In genomic region chr5:14872070-14872989, GRCh38 we compare ENCODE assay signal across 7 cellular contexts. TPM values are rescaled to one million over a fixed set of nuclear protein-coding genes. Genes with fewer than 3 reads are reported as not detected.
DNase-seq lines count a peak whose midpoint lies in the region; ATAC-seq and TF ChIP-seq lines count a peak whose summit lies in the region.

No MANE protein-coding gene starts in this region.

- H3K4me1 Mint-ChIP-seq in activated CD8-positive, alpha-beta memory T cell treated with anti-CD3 and anti-CD28 coated beads, Interleukin-2, amount 10 ng/mL, durations not matched to agents 7 days and 5 days: peaks cover 25% of the 10 kb centered on the region
- H3K4me1 Mint-ChIP-seq in endothelial cell (ENCODE audit: unreplicated experiment): peaks cover 25% of the 10 kb centered on the region

- DNase-seq in NCI-H2171 treated with DMSO at 0.1 percent for 48 hours (lab: John Stamatoyannopoulos, UW) (peak; percentile 54), endothelial cell (ENCODE audit: low spot score) (peak; percentile 58), midbrain (lab: John Stamatoyannopoulos, UW) (peak; percentile 66)
- peak; percentile 75 for DNase-seq in activated CD8-positive, alpha-beta memory T cell treated with anti-CD3 and anti-CD28 coated beads, Interleukin-2, amount 10 ng/mL, durations not matched to agents 7 days and 5 days
- DNase-seq in stimulated activated CD8-positive, alpha-beta memory T cell treated with anti-CD3 and anti-CD28 coated beads, Interleukin-4, amount 100 ng/mL, for 48 hours: peak; percentile 80

- peaks cover 10% of the 10 kb centered on the region for H3K27me3 Mint-ChIP-seq in activated CD8-positive, alpha-beta memory T cell treated with anti-CD3 and anti-CD28 coated beads, Interleukin-2, amount 10 ng/mL, durations not matched to agents 7 days and 5 days
- peaks cover 7% of the 10 kb centered on the region for H3K27me3 Mint-ChIP-seq in endothelial cell (ENCODE audit: unreplicated experiment)

- peak overlapping the region; percentile 81 for H3K27ac Mint-ChIP-seq in activated CD8-positive, alpha-beta memory T cell treated with anti-CD3 and anti-CD28 coated beads, Interleukin-2, amount 10 ng/mL, durations not matched to agents 7 days and 5 days
- H3K27ac Mint-ChIP-seq in endothelial cell (ENCODE audit: unreplicated experiment): no peak overlapping the region

- no peak for TF ChIP-seq CTCF in endothelial cell (IDR thresholded peaks at IDR 0.05; ENCODE audit: unreplicated experiment)

- no peaks in the 10 kb centered on the region for H3K36me3 Mint-ChIP-seq in activated CD8-positive, alpha-beta memory T cell treated with anti-CD3 and anti-CD28 coated beads, Interleukin-2, amount 10 ng/mL, durations not matched to agents 7 days and 5 days
- no peaks in the 10 kb centered on the region for H3K36me3 Mint-ChIP-seq in endothelial cell (ENCODE audit: low read depth, unreplicated experiment)

- ATAC-seq in GM18508 (IDR thresholded peaks at IDR 0.05; ENCODE audit: insufficient read depth, unreplicated experiment) (peak; percentile 23), HG02678 (IDR thresholded peaks at IDR 0.05; ENCODE audit: unreplicated experiment) (peak; percentile 42)
- ATAC-seq in activated CD8-positive, alpha-beta memory T cell treated with anti-CD3 and anti-CD28 coated beads, Interleukin-2, amount 10 ng/mL, durations not matched to agents 7 days and 5 days: peak; percentile 43

- CTCF ChIA-PET in activated CD8-positive, alpha-beta memory T cell treated with anti-CD3 and anti-CD28 coated beads, Interleukin-2, amount 10 ng/mL, durations not matched to agents 7 days and 5 days (lab: Charles Lee): interaction anchor here (0.9 to 4.6 kb wide), 13 partner anchors 9 to 152 kb away, joined by 3 to 25 read pairs (median 4); no protein-coding TSS in a partner anchor

- H3K4me3 Mint-ChIP-seq in activated CD8-positive, alpha-beta memory T cell treated with anti-CD3 and anti-CD28 coated beads, Interleukin-2, amount 10 ng/mL, durations not matched to agents 7 days and 5 days: peak overlapping the region; percentile 77
- H3K4me3 Mint-ChIP-seq in endothelial cell (ENCODE audit: unreplicated experiment): peak overlapping the region; percentile 90

- no peaks in the 10 kb centered on the region for H3K9me3 Mint-ChIP-seq in activated CD8-positive, alpha-beta memory T cell treated with anti-CD3 and anti-CD28 coated beads, Interleukin-2, amount 10 ng/mL, durations not matched to agents 7 days and 5 days (ENCODE audit: low read depth)
- no peaks in the 10 kb centered on the region for H3K9me3 Mint-ChIP-seq in endothelial cell (ENCODE audit: unreplicated experiment)

RNA-seq across cellular contexts. Expression of gene ANKH, which starts 0.8 kb away (rescaled TPM):
- 10 to 100 TPM; 31.3 to 41.9 TPM for total RNA-seq in activated CD8-positive, alpha-beta memory T cell treated with anti-CD3 and anti-CD28 coated beads, Interleukin-2, amount 10 ng/mL, durations not matched to agents 7 days and 5 days
- total RNA-seq in endothelial cell (ENCODE audit: unreplicated experiment): 61.8 TPM

Comparison
In these comparisons a context has a peak if more than half of its experiments do, and no peak if none do; other contexts are left out.
1. Peak in every context shown above with its lines: DNase-seq and ATAC-seq.